8 cellular contexts compared by ENCODE assay signal in genomic region chr22:19172213-19173046, GRCh38. TPM values are rescaled to one million over a fixed set of nuclear protein-coding genes. Genes with fewer than 3 reads are reported as not detected.
DNase-seq lines count a peak whose midpoint lies in the region; ATAC-seq and TF ChIP-seq lines count a peak whose summit lies in the region.

No MANE protein-coding gene starts in this region.

- DNase-seq in HFF-Myc (ENCODE audit: extremely low read depth, low read depth): no peak
- no peak for DNase-seq in activated T-cell treated with anti-CD3 and anti-CD28 coated beads, Interleukin-2, amount 50 U/mL, for 72 hours
- no peak for DNase-seq in stimulated activated effector memory CD8-positive, alpha-beta T cell treated with anti-CD3 and anti-CD28 coated beads, Interleukin-12 subunit alpha, Interleukin-12 subunit beta, amount 100 ng/mL, for 72 hours (ENCODE audit: low spot score in 2 of 2)
- no peak for DNase-seq in stimulated activated CD4-positive, alpha-beta T cell treated with anti-CD3 and anti-CD28 coated beads, Interleukin-2, amount 100 ng/mL, for 24 hours
- no peak for DNase-seq in NCI-H1048 (lab: John Stamatoyannopoulos, UW)
- no peak for DNase-seq in midbrain (lab: John Stamatoyannopoulos, UW)
- DNase-seq in stimulated activated naive CD4-positive, alpha-beta T cell (lab: John Stamatoyannopoulos, UW): no peak

- peaks cover 0 to 2% of the 10 kb centered on the region in 2 donors for H3K36me3 Mint-ChIP-seq in activated T-cell treated with anti-CD3 and anti-CD28 coated beads, Interleukin-2, amount 50 U/mL, for 72 hours (ENCODE audit: insufficient read depth in 2 of 2)
- peaks cover 17% of the 10 kb centered on the region for H3K36me3 Mint-ChIP-seq in stimulated activated effector memory CD8-positive, alpha-beta T cell treated with anti-CD3 and anti-CD28 coated beads, Interleukin-12 subunit alpha, Interleukin-12 subunit beta, amount 100 ng/mL, for 72 hours

- H3K4me3 ChIP-seq in HFF-Myc (replicated peaks; ENCODE audit: low read depth, low read length): peak overlapping the region; percentile 94
- peak overlapping the region; percentile 93 for H3K4me3 ChIP-seq in iPS-11a (ENCODE audit: low read depth, low read length)

- peak overlapping the region; percentile 90 to 99 for H3K4me3 Mint-ChIP-seq in activated T-cell treated with anti-CD3 and anti-CD28 coated beads, Interleukin-2, amount 50 U/mL, for 72 hours
- peak overlapping the region; percentile 94 for H3K4me3 Mint-ChIP-seq in stimulated activated effector memory CD8-positive, alpha-beta T cell treated with anti-CD3 and anti-CD28 coated beads, Interleukin-12 subunit alpha, Interleukin-12 subunit beta, amount 100 ng/mL, for 72 hours

- no peak for TF ChIP-seq CTCF in HFF-Myc (IDR thresholded peaks at IDR 0.05; ENCODE audit: low read depth, low read length, missing control alignments)

- peaks cover 42% of the 10 kb centered on the region for H3K4me1 Mint-ChIP-seq in activated T-cell treated with anti-CD3 and anti-CD28 coated beads, Interleukin-2, amount 50 U/mL, for 72 hours (ENCODE audit: low read depth)
- H3K4me1 Mint-ChIP-seq in stimulated activated effector memory CD8-positive, alpha-beta T cell treated with anti-CD3 and anti-CD28 coated beads, Interleukin-12 subunit alpha, Interleukin-12 subunit beta, amount 100 ng/mL, for 72 hours: peaks cover 53% of the 10 kb centered on the region

- H3K9me3 Mint-ChIP-seq in activated T-cell treated with anti-CD3 and anti-CD28 coated beads, Interleukin-2, amount 50 U/mL, for 72 hours: no peaks in the 10 kb centered on the region
- H3K9me3 Mint-ChIP-seq in stimulated activated effector memory CD8-positive, alpha-beta T cell treated with anti-CD3 and anti-CD28 coated beads, Interleukin-12 subunit alpha, Interleukin-12 subunit beta, amount 100 ng/mL, for 72 hours: no peaks in the 10 kb centered on the region

- ATAC-seq in activated T-cell treated with anti-CD3 and anti-CD28 coated beads, Interleukin-2, amount 50 U/mL, for 72 hours (replicated peaks in 1 of 2): no peak
- ATAC-seq in stimulated activated effector memory CD8-positive, alpha-beta T cell treated with anti-CD3 and anti-CD28 coated beads, Interleukin-12 subunit alpha, Interleukin-12 subunit beta, amount 100 ng/mL, for 72 hours: no peak

- H3K27ac Mint-ChIP-seq in activated T-cell treated with anti-CD3 and anti-CD28 coated beads, Interleukin-2, amount 50 U/mL, for 72 hours: peak overlapping the region; percentile 83
- peak overlapping the region; percentile 96 for H3K27ac Mint-ChIP-seq in stimulated activated effector memory CD8-positive, alpha-beta T cell treated with anti-CD3 and anti-CD28 coated beads, Interleukin-12 subunit alpha, Interleukin-12 subunit beta, amount 100 ng/mL, for 72 hours

- peaks cover 25% of the 10 kb centered on the region for H3K27me3 Mint-ChIP-seq in activated T-cell treated with anti-CD3 and anti-CD28 coated beads, Interleukin-2, amount 50 U/mL, for 72 hours (ENCODE audit: low read depth)

RNA-seq across cellular contexts. Expression of gene SLC25A1, which starts 6.1 kb away (rescaled TPM):
- total RNA-seq in activated T-cell treated with anti-CD3 and anti-CD28 coated beads, Interleukin-2, amount 50 U/mL, for 72 hours: 10 to 100 TPM; 34.3 TPM

RNA-seq across cellular contexts. Expression of gene GSC2, which starts 22.3 kb away (rescaled TPM):
- total RNA-seq in activated T-cell treated with anti-CD3 and anti-CD28 coated beads, Interleukin-2, amount 50 U/mL, for 72 hours: not detected

RNA-seq across cellular contexts. Expression of gene ESS2, which starts 28.0 kb away (rescaled TPM):
- total RNA-seq in activated T-cell treated with anti-CD3 and anti-CD28 coated beads, Interleukin-2, amount 50 U/mL, for 72 hours: 10 to 100 TPM; 16.0 to 19.7 TPM

RNA-seq across cellular contexts. Expression of gene TSSK2, which starts 41.3 kb away (rescaled TPM):
- not detected for total RNA-seq in activated T-cell treated with anti-CD3 and anti-CD28 coated beads, Interleukin-2, amount 50 U/mL, for 72 hours

RNA-seq across cellular contexts. Expression of gene DGCR2, which starts 50.2 kb away (rescaled TPM):
- total RNA-seq in activated T-cell treated with anti-CD3 and anti-CD28 coated beads, Interleukin-2, amount 50 U/mL, for 72 hours: 10 to 100 TPM; 24.4 to 28.5 TPM
